ENCODE assay signal across 17 cellular contexts in genomic region chr6:52410979-52411378, GRCh38. TPM values are rescaled to one million over a fixed set of nuclear protein-coding genes. Genes with fewer than 3 reads are reported as not detected.
DNase-seq lines count a peak whose midpoint lies in the region; ATAC-seq and TF ChIP-seq lines count a peak whose summit lies in the region.
"Had no signal": no experiment of that assay in that cellular context is flagged by ENCODE, and none has a peak within 500 bp of the region (broad histone marks: within the 10 kb centered on the region; RNA-seq: fewer than 3 reads in every experiment).

No MANE protein-coding gene starts in this region.

- H3K4me3 ChIP-seq in MG63, result no peak overlapping the region
- H3K4me3 ChIP-seq in fibroblast of villous mesenchyme (ENCODE audit: low read depth, low read length), result no peak overlapping the region
- H3K4me3 ChIP-seq in naive thymus-derived CD4-positive, alpha-beta T cell (ENCODE audit: low read length), result no peak overlapping the region
- no peak overlapping the region for H3K4me3 ChIP-seq in body of pancreas
- H3K4me3 ChIP-seq in OCI-LY7 (ENCODE audit: low read depth, low read length, poor library complexity, severe bottlenecking), result no peak overlapping the region
- no peak overlapping the region for H3K4me3 ChIP-seq in right cardiac atrium (ENCODE audit: low read length)
- H3K4me3 ChIP-seq: HAP-1, K562 had no signal

- DNase-seq in AG20443 (ENCODE audit: low spot score) (peak; percentile 12), MG63 (peak; percentile 62), fibroblast of villous mesenchyme (ENCODE audit: low read depth) (peak; percentile 91), body of pancreas (no peak), OCI-LY7 (ENCODE audit: low spot score) (no peak), right cardiac atrium (no peak)
- no peak for DNase-seq in naive thymus-derived CD4-positive, alpha-beta T cell
- DNase-seq in activated T-helper 1 cell treated with anti-CD3 and anti-CD28 coated beads, Interleukin-12 subunit alpha, Interleukin-12 subunit beta, Interleukin-2, Interleukin-4 antibody, amounts not matched to agents 30 ng/mL and 10 ng/mL and 1 ng/mL, durations not matched to agents 14 hours and 24 hours and 36 hours (ENCODE audit: low spot score), result no peak
- DNase-seq: MV-4-11, NCI-H1417, NCI-H1930, NCI-H446, NCI-H69, SIG-M5 had no signal

- no peak for ATAC-seq in naive thymus-derived CD4-positive, alpha-beta T cell
- no peak for ATAC-seq in body of pancreas
- no peak for ATAC-seq in right cardiac atrium
- ATAC-seq: K562 had no signal

- peaks cover 0 to 9% (median 0%) of the 10 kb centered on the region in 5 donors for H3K27me3 Mint-ChIP-seq in naive thymus-derived CD4-positive, alpha-beta T cell
- H3K27me3 Mint-ChIP-seq in activated T-helper 1 cell treated with anti-CD3 and anti-CD28 coated beads, Interleukin-12 subunit alpha, Interleukin-12 subunit beta, Interleukin-2, Interleukin-4 antibody, amounts not matched to agents 30 ng/mL and 10 ng/mL and 1 ng/mL, durations not matched to agents 14 hours and 24 hours and 36 hours (ENCODE audit: insufficient read depth), result peaks cover 13% of the 10 kb centered on the region

- H3K4me1 ChIP-seq in naive thymus-derived CD4-positive, alpha-beta T cell (ENCODE audit: control insufficient read depth in 2 of 2, insufficient read depth in 2 of 2, low read length in 2 of 2), result no peaks in the 10 kb centered on the region
- H3K4me1 ChIP-seq in body of pancreas (no peaks in the 10 kb centered on the region), OCI-LY7 (ENCODE audit: insufficient read depth, low read length, poor library complexity, severe bottlenecking) (peaks cover 8% of the 10 kb centered on the region), right cardiac atrium (ENCODE audit: control insufficient read depth, insufficient read depth, low read length) (no peaks in the 10 kb centered on the region)

- H3K9me3 ChIP-seq in MG63 (no peaks in the 10 kb centered on the region), body of pancreas (no peaks in the 10 kb centered on the region), OCI-LY7 (ENCODE audit: low read length) (no peaks in the 10 kb centered on the region), right cardiac atrium (ENCODE audit: control insufficient read depth, low read length) (no peaks in the 10 kb centered on the region)
- H3K9me3 ChIP-seq in naive thymus-derived CD4-positive, alpha-beta T cell (ENCODE audit: control insufficient read depth in 2 of 3, low read length in 3 of 3), result no peaks in the 10 kb centered on the region
- H3K9me3 ChIP-seq: HAP-1 had no signal

- no TSS peak for BruUV-seq in OCI-LY7 (replicated peaks; lab: Mats Ljungman, UMichigan)

- H3K4me2 ChIP-seq in OCI-LY7 (ENCODE audit: low read length), result no peak overlapping the region

- peaks cover 4 to 64% (median 44%) of the 10 kb centered on the region in 7 donors for H3K4me1 Mint-ChIP-seq in naive thymus-derived CD4-positive, alpha-beta T cell
- peaks cover 10% of the 10 kb centered on the region for H3K4me1 Mint-ChIP-seq in activated T-helper 1 cell treated with anti-CD3 and anti-CD28 coated beads, Interleukin-12 subunit alpha, Interleukin-12 subunit beta, Interleukin-2, Interleukin-4 antibody, amounts not matched to agents 30 ng/mL and 10 ng/mL and 1 ng/mL, durations not matched to agents 14 hours and 24 hours and 36 hours (ENCODE audit: low read depth)

- peaks cover 0 to 3% (median 2%) of the 10 kb centered on the region in 5 donors for H3K36me3 Mint-ChIP-seq in naive thymus-derived CD4-positive, alpha-beta T cell
- no peaks in the 10 kb centered on the region for H3K36me3 Mint-ChIP-seq in activated T-helper 1 cell treated with anti-CD3 and anti-CD28 coated beads, Interleukin-12 subunit alpha, Interleukin-12 subunit beta, Interleukin-2, Interleukin-4 antibody, amounts not matched to agents 30 ng/mL and 10 ng/mL and 1 ng/mL, durations not matched to agents 14 hours and 24 hours and 36 hours (ENCODE audit: low read depth)

- no peaks in the 10 kb centered on the region for H3K9me3 Mint-ChIP-seq in naive thymus-derived CD4-positive, alpha-beta T cell
- H3K9me3 Mint-ChIP-seq in activated T-helper 1 cell treated with anti-CD3 and anti-CD28 coated beads, Interleukin-12 subunit alpha, Interleukin-12 subunit beta, Interleukin-2, Interleukin-4 antibody, amounts not matched to agents 30 ng/mL and 10 ng/mL and 1 ng/mL, durations not matched to agents 14 hours and 24 hours and 36 hours, result no peaks in the 10 kb centered on the region

- no peak overlapping the region for H2AFZ ChIP-seq in OCI-LY7 (ENCODE audit: low read length)

- intact Hi-C loops in naive thymus-derived CD4-positive, alpha-beta T cell (cut with micrococcal nuclease), result no loop called here
- intact Hi-C loops in activated T-helper 1 cell treated with anti-CD3 and anti-CD28 coated beads, Interleukin-12 subunit alpha, Interleukin-12 subunit beta, Interleukin-2, Interleukin-4 antibody, amounts not matched to agents 30 ng/mL and 10 ng/mL and 1 ng/mL, durations not matched to agents 14 hours and 24 hours and 36 hours (cut with micrococcal nuclease), result no loop called here
- intact Hi-C loops in body of pancreas (cut with DNase I) (loop anchor here (5.0 to 10.0 kb wide), 2 partner anchors 184 to 251 kb away; no protein-coding TSS in a partner anchor), OCI-LY7 (cut with micrococcal nuclease; ENCODE audit: unreplicated experiment) (no loop called here), right cardiac atrium (cut with DNase I) (loop anchor here in 1 of 4 donors (5.0 kb wide), 1 partner anchor 251 kb away; no protein-coding TSS in a partner anchor)

- peak overlapping the region in 7 of 9 donors; percentile 39 to 87 (median 68) for H3K27ac Mint-ChIP-seq in naive thymus-derived CD4-positive, alpha-beta T cell
- H3K27ac Mint-ChIP-seq in activated T-helper 1 cell treated with anti-CD3 and anti-CD28 coated beads, Interleukin-12 subunit alpha, Interleukin-12 subunit beta, Interleukin-2, Interleukin-4 antibody, amounts not matched to agents 30 ng/mL and 10 ng/mL and 1 ng/mL, durations not matched to agents 14 hours and 24 hours and 36 hours, result no peak overlapping the region

- no peaks in the 10 kb centered on the region for H3K36me3 ChIP-seq in MG63
- H3K36me3 ChIP-seq in naive thymus-derived CD4-positive, alpha-beta T cell (ENCODE audit: control insufficient read depth in 2 of 3, insufficient read depth in 3 of 3, low read length in 3 of 3), result no peaks in the 10 kb centered on the region
- H3K36me3 ChIP-seq in body of pancreas (replicated peaks in 1 of 2; ENCODE audit: insufficient read depth in 1 of 2, low read depth in 2 of 2), result no peaks in the 10 kb centered on the region
- H3K36me3 ChIP-seq in OCI-LY7 (ENCODE audit: insufficient read depth, low read length), result no peaks in the 10 kb centered on the region
- H3K36me3 ChIP-seq: HAP-1 had no signal

- no peak overlapping the region for H3K4me3 Mint-ChIP-seq in naive thymus-derived CD4-positive, alpha-beta T cell
- H3K4me3 Mint-ChIP-seq in activated T-helper 1 cell treated with anti-CD3 and anti-CD28 coated beads, Interleukin-12 subunit alpha, Interleukin-12 subunit beta, Interleukin-2, Interleukin-4 antibody, amounts not matched to agents 30 ng/mL and 10 ng/mL and 1 ng/mL, durations not matched to agents 14 hours and 24 hours and 36 hours, result no peak overlapping the region

- H3K79me2 ChIP-seq in OCI-LY7 (ENCODE audit: insufficient read depth, low read depth, low read length), result no peaks in the 10 kb centered on the region

- H3K27me3 ChIP-seq in MG63 (no peaks in the 10 kb centered on the region), body of pancreas (no peaks in the 10 kb centered on the region), right cardiac atrium (ENCODE audit: control insufficient read depth, insufficient read depth) (no peaks in the 10 kb centered on the region)
- no peaks in the 10 kb centered on the region for H3K27me3 ChIP-seq in naive thymus-derived CD4-positive, alpha-beta T cell (ENCODE audit: control insufficient read depth in 2 of 2, insufficient read depth in 2 of 2, low read length in 2 of 2)

- POLR2A ChIA-PET in naive thymus-derived CD4-positive, alpha-beta T cell (lab: Charles Lee), result no interaction called here
- POLR2A ChIA-PET in OCI-LY7 (lab: Charles Lee), result no interaction called here

- H3K9me2 ChIP-seq in OCI-LY7 (ENCODE audit: insufficient read depth, low read length), result no peaks in the 10 kb centered on the region

- CTCF ChIA-PET in naive thymus-derived CD4-positive, alpha-beta T cell (lab: Charles Lee), result interaction anchor here (1.1 kb wide), 1 partner anchor 124 kb away, joined by 3 read pairs; no protein-coding TSS in a partner anchor
- CTCF ChIA-PET in OCI-LY7 (lab: Charles Lee; ENCODE audit: unreplicated experiment), result no interaction called here

- no peaks in the 10 kb centered on the region for H4K20me1 ChIP-seq in OCI-LY7 (ENCODE audit: insufficient read depth, low read length)

- no peak for TF ChIP-seq POLR2A in body of pancreas (IDR thresholded peaks at IDR 0.05)

- peak overlapping the region; percentile 30 for H3K27ac ChIP-seq in naive thymus-derived CD4-positive, alpha-beta T cell (ENCODE audit: low read depth, low read length)
- H3K27ac ChIP-seq in body of pancreas (no peak overlapping the region), OCI-LY7 (ENCODE audit: low read depth, low read length, poor library complexity, severe bottlenecking) (no peak overlapping the region), right cardiac atrium (ENCODE audit: low read length) (no peak overlapping the region)
- H3K27ac ChIP-seq: C4-2B had no signal

- TF ChIP-seq CTCF in fibroblast of villous mesenchyme (IDR thresholded peaks at IDR 0.05; ENCODE audit: insufficient read depth, low read depth, low read length) (no peak), body of pancreas (IDR thresholded peaks at IDR 0.05) (no peak), OCI-LY7 (conservative IDR thresholded peaks at IDR 0.05; ENCODE audit: low read length) (no peak)

RNA-seq across cellular contexts. Expression of gene EFHC1, which starts 9.2 kb away (rescaled TPM):
- 54.0 and 78.4 TPM in 2 replicates for total RNA-seq in MG63 (2014; rRNA removed; shearing (Covaris generic); ENCODE audit: low replicate concordance)
- total RNA-seq in fibroblast of villous mesenchyme (15.8 and 21.6 TPM in 2 replicates), body of pancreas (10 to 100 TPM; 11.5 to 17.4 TPM), OCI-LY7 (2022) (20.7 and 30.3 TPM in 2 replicates), right cardiac atrium (10 to 100 TPM in 3 of 4 donors, 1 to 10 TPM in 1; 9.0 to 10.5 (median 10.0) TPM)
- total RNA-seq in naive thymus-derived CD4-positive, alpha-beta T cell, result 10 to 100 TPM in 2 of 5 experiments, 1 to 10 TPM in 3; 2.4 to 13.8 (median 6.0) TPM
- polyA plus RNA-seq in naive thymus-derived CD4-positive, alpha-beta T cell, result 1 to 10 TPM; 1.9 to 5.2 TPM
- 0.70 and 1.3 TPM in 2 replicates for total RNA-seq in activated T-helper 1 cell treated with anti-CD3 and anti-CD28 coated beads, Interleukin-12 subunit alpha, Interleukin-12 subunit beta, Interleukin-2, Interleukin-4 antibody, amounts not matched to agents 30 ng/mL and 10 ng/mL and 1 ng/mL, durations not matched to agents 14 hours and 24 hours and 36 hours
- 20.7 and 24.8 TPM in 2 replicates for total RNA-seq in OCI-LY7 (2014; rRNA removed; shearing (Covaris generic))
- 4.9 TPM for polyA plus RNA-seq in right cardiac atrium

RNA-seq across cellular contexts. Expression of gene PAQR8, which starts 49.0 kb away (rescaled TPM):
- total RNA-seq in MG63 (2014; rRNA removed; shearing (Covaris generic); ENCODE audit: low replicate concordance), result 2.9 and 3.2 TPM in 2 replicates
- total RNA-seq in fibroblast of villous mesenchyme (3.2 and 4.7 TPM in 2 replicates), body of pancreas (1 to 10 TPM; 4.0 to 4.9 TPM), OCI-LY7 (2022) (6.2 and 7.8 TPM in 2 replicates), right cardiac atrium (1 to 10 TPM; 4.5 to 6.2 (median 5.4) TPM)
- 10 to 100 TPM in 3 of 5 experiments, 1 to 10 TPM in 2; 7.5 to 46.2 (median 21.6) TPM for total RNA-seq in naive thymus-derived CD4-positive, alpha-beta T cell
- polyA plus RNA-seq in naive thymus-derived CD4-positive, alpha-beta T cell, result 10 to 100 TPM; 32.1 to 39.2 TPM
- total RNA-seq in activated T-helper 1 cell treated with anti-CD3 and anti-CD28 coated beads, Interleukin-12 subunit alpha, Interleukin-12 subunit beta, Interleukin-2, Interleukin-4 antibody, amounts not matched to agents 30 ng/mL and 10 ng/mL and 1 ng/mL, durations not matched to agents 14 hours and 24 hours and 36 hours, result 2.5 and 2.8 TPM in 2 replicates
- total RNA-seq in OCI-LY7 (2014; rRNA removed; shearing (Covaris generic)), result 5.4 and 5.5 TPM in 2 replicates
- 3.0 TPM for polyA plus RNA-seq in right cardiac atrium

Comparison
In these comparisons a context has a peak if more than half of its experiments do, and no peak if none do; other contexts are left out.
1. DNase-seq: peak in AG20443 (single experiment), MG63 (single experiment) and fibroblast of villous mesenchyme (single experiment); none in naive thymus-derived CD4-positive, alpha-beta T cell (0 of 9), activated T-helper 1 cell treated with anti-CD3 and anti-CD28 coated beads, Interleukin-12 subunit alpha, Interleukin-12 subunit beta, Interleukin-2, Interleukin-4 antibody, amounts not matched to agents 30 ng/mL and 10 ng/mL and 1 ng/mL, durations not matched to agents 14 hours and 24 hours and 36 hours (single experiment), body of pancreas (0 of 4), OCI-LY7 (single experiment) and right cardiac atrium (0 of 3).